19 cellular contexts compared by ENCODE assay signal in the genomic region with DNA sequence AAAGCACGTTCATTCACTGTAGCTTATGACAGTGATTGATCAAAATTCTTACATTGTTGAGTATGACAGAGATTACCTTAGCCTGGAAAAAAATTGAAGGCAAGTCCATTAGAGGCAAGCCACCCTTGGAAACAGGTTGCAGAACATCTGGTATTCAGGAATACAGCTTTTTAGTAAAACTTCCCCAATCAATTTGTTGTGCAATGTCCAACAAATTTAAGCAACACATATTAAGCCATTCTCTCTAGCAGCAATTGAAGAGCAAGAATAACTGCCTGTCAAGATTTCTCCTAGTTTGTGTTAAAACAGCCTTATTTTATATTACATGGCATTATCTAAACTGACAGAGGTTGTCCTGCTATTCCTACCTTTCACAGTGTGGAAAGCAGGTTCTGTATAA. TPM values are rescaled to one million over a fixed set of nuclear protein-coding genes. Genes with fewer than 3 reads are reported as not detected.
DNase-seq lines count a peak whose midpoint lies in the region; ATAC-seq and TF ChIP-seq lines count a peak whose summit lies in the region.
"Had no signal": no experiment of that assay in that cellular context is flagged by ENCODE, and none has a peak within 500 bp of the region (broad histone marks: within the 10 kb centered on the region; RNA-seq: fewer than 3 reads in every experiment).

No MANE protein-coding gene starts in this region.

- H3K4me2 ChIP-seq in GM23338 = no peak overlapping the region

- peak in 1 of 2 donors; percentile 14 for TF ChIP-seq RAD21 in liver (IDR thresholded peaks at IDR 0.05)

- no peak overlapping the region for H3K4me3 Mint-ChIP-seq in GM23338
- H3K4me3 Mint-ChIP-seq: B cell; CD8-positive, alpha-beta T cell; H9 had no signal

- WGBS in liver = 47% methylated on average over 1 of the region's 1 CpG

- no peak for TF ChIP-seq POLR2A in NB4 (IDR thresholded peaks at IDR 0.05; ENCODE audit: extremely low read depth, insufficient read length)

- H3K9me3 Mint-ChIP-seq in GM23338 = no peaks in the 10 kb centered on the region
- H3K9me3 Mint-ChIP-seq: CD8-positive, alpha-beta T cell; H9 had no signal

- intact Hi-C loops in tibial artery (cut with DNase I; ENCODE audit: low total_unique reads) = no loop called here

- H3K9me2 ChIP-seq in GM23338 (ENCODE audit: insufficient read depth) = 0 out of 2 replicates have a peak, but pooled peaks cover 2% of the 10 kb centered on the region

- H3K4me3 ChIP-seq in GM23338 (no peak overlapping the region), NB4 (ENCODE audit: low read depth, low read length) (no peak overlapping the region), liver (ENCODE audit: low read depth in 1 of 3, low read length in 3 of 3) (no peak overlapping the region), tibial artery (no peak overlapping the region)
- H3K4me3 ChIP-seq: SJCRH30 had no signal

- ATAC-seq in GM23338 = no peak
- ATAC-seq in GM19035 (IDR thresholded peaks at IDR 0.05; ENCODE audit: unreplicated experiment) = no peak
- ATAC-seq: CD8-positive, alpha-beta T cell had no signal

- peaks cover 4% of the 10 kb centered on the region for H4K20me1 ChIP-seq in GM23338 (replicated peaks; ENCODE audit: insufficient read depth)

- H3F3A ChIP-seq in GM23338 (replicated peaks; ENCODE audit: low read depth) = peaks cover 7% of the 10 kb centered on the region; the same call in 1 of the 2 replicates

- peaks cover 2% of the 10 kb centered on the region for H3K27me3 Mint-ChIP-seq in GM23338 (ENCODE audit: insufficient read depth, low read depth, poor library complexity)
- H3K27me3 Mint-ChIP-seq: B cell had no signal

- H3K79me2 ChIP-seq in GM23338 (replicated peaks; ENCODE audit: insufficient read depth) = peaks cover 6% of the 10 kb centered on the region

- H3K4me1 ChIP-seq in GM23338 (ENCODE audit: insufficient read depth) = peaks cover 14% of the 10 kb centered on the region
- peaks cover 3 to 13% (median 8%) of the 10 kb centered on the region in 4 donors for H3K4me1 ChIP-seq in liver (ENCODE audit: control insufficient read depth in 4 of 4, insufficient read depth in 4 of 4, low read length in 3 of 4)
- no peaks in the 10 kb centered on the region for H3K4me1 ChIP-seq in tibial artery
- H3K4me1 ChIP-seq: SJCRH30 had no signal

- H3K27ac ChIP-seq in GM23338 (ENCODE audit: low read depth) (peak overlapping the region; percentile 9; the same call in 1 of the 2 replicates), VCaP (peak overlapping the region; percentile 68), liver (ENCODE audit: low read depth in 1 of 2, low read length in 2 of 2) (no peak overlapping the region), tibial artery (no peak overlapping the region)
- H3K27ac ChIP-seq: SJCRH30 had no signal

- H3K4me1 Mint-ChIP-seq in GM23338 = peaks cover 10% of the 10 kb centered on the region

- DNase-seq in GM23338 (ENCODE audit: low spot score) = no peak
- DNase-seq in NB4 (ENCODE audit: low read depth) = peak; percentile 60
- DNase-seq in tibial artery = no peak
- DNase-seq in kidney tubule cell (ENCODE audit: low spot score) = no peak
- DNase-seq in NCI-H128 (lab: John Stamatoyannopoulos, UW; ENCODE audit: unreplicated experiment) = no peak
- DNase-seq: ACHN; CD8-positive, alpha-beta T cell; H9; NCI-H1092 treated with DMSO at 0.1 percent for 48 hours; NCI-H1694 treated with DMSO at 0.1 percent for 48 hours; NCI-H226; NCI-H526; RPMI8226; SJCRH30; SW 1271 had no signal

- H3K27ac Mint-ChIP-seq in GM23338 = no peak overlapping the region
- H3K27ac Mint-ChIP-seq: B cell; CD8-positive, alpha-beta T cell; H9 had no signal

- H3K9me3 ChIP-seq in liver (ENCODE audit: control insufficient read depth in 4 of 4, low read length in 3 of 4) (no peaks in the 10 kb centered on the region), tibial artery (no peaks in the 10 kb centered on the region)
- H3K9me3 ChIP-seq: SJCRH30 had no signal

- H3K36me3 Mint-ChIP-seq in GM23338 (ENCODE audit: low read depth) = no peaks in the 10 kb centered on the region; the same call in 2 of the 3 replicates

- H3K36me3 ChIP-seq in GM23338 (ENCODE audit: insufficient read depth) (no peaks in the 10 kb centered on the region), liver (ENCODE audit: control insufficient read depth in 4 of 4, insufficient read depth in 3 of 4, low read depth in 1 of 4, low read length in 3 of 4) (peaks cover 0 to 2% (median 0%) of the 10 kb centered on the region in 4 donors), tibial artery (peaks cover 0 to 3% (median under 1%) of the 10 kb centered on the region in 3 donors)

- H3K27me3 ChIP-seq in GM23338 (ENCODE audit: insufficient read depth) (no peaks in the 10 kb centered on the region), liver (ENCODE audit: control insufficient read depth in 4 of 4, insufficient read depth in 4 of 4, low read length in 3 of 4) (no peaks in the 10 kb centered on the region), tibial artery (no peaks in the 10 kb centered on the region)
- H3K27me3 ChIP-seq: SJCRH30 had no signal

- H3K9ac ChIP-seq in liver (ENCODE audit: low read depth in 1 of 2, low read length in 2 of 2) = no peak overlapping the region

- H2AFZ ChIP-seq in GM23338 = no peak overlapping the region

- TF ChIP-seq CTCF in GM23338 (conservative IDR thresholded peaks at IDR 0.05; ENCODE audit: low read depth in 2 of 2) = no peak
- TF ChIP-seq CTCF in NB4 (IDR thresholded peaks at IDR 0.05; ENCODE audit: low read depth, low read length) = no peak
- TF ChIP-seq CTCF in VCaP (conservative IDR thresholded peaks at IDR 0.05) = no peak
- no peak for TF ChIP-seq CTCF in liver (IDR thresholded peaks at IDR 0.05; ENCODE audit: low read depth, low read length, missing input control)
- no peak for TF ChIP-seq CTCF in tibial artery (IDR thresholded peaks at IDR 0.05)

TF ChIP-seq in GM23338, 12 proteins besides CTCF, POLR2A, EP300 and RAD21 (continues in another document):
- TF ChIP-seq ZNF331 (CRISPR knock-in tag; IDR thresholded peaks at IDR 0.05; ENCODE audit: low read depth) = no peak
- no peak for TF ChIP-seq EZH2phosphoT487 (IDR thresholded peaks at IDR 0.05; ENCODE audit: unreplicated experiment)
- TF ChIP-seq NANOG (IDR thresholded peaks at IDR 0.05; ENCODE audit: borderline replicate concordance) = no peak
- TF ChIP-seq, protein P1, sequence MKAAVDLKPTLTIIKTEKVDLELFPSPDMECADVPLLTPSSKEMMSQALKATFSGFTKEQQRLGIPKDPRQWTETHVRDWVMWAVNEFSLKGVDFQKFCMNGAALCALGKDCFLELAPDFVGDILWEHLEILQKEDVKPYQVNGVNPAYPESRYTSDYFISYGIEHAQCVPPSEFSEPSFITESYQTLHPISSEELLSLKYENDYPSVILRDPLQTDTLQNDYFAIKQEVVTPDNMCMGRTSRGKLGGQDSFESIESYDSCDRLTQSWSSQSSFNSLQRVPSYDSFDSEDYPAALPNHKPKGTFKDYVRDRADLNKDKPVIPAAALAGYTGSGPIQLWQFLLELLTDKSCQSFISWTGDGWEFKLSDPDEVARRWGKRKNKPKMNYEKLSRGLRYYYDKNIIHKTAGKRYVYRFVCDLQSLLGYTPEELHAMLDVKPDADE (IDR thresholded peaks at IDR 0.05) = no peak
- TF ChIP-seq POLR2AphosphoS5 (IDR thresholded peaks at IDR 0.05; ENCODE audit: low read depth) = no peak
- TF ChIP-seq CREB1 (CRISPR knock-in tag; IDR thresholded peaks at IDR 0.05; ENCODE audit: low read depth) = no peak
- no peak for TF ChIP-seq ZNF114 (CRISPR knock-in tag; IDR thresholded peaks at IDR 0.05)

TF ChIP-seq in liver, 16 proteins besides CTCF, POLR2A, EP300 and RAD21:
- TF ChIP-seq FOXA2 (IDR thresholded peaks at IDR 0.05) (no peak), GABPA (IDR thresholded peaks at IDR 0.05 in 1 of 2, conservative IDR thresholded peaks at IDR 0.05 in 1 of 2) (no peak), HNF4A (conservative IDR thresholded peaks at IDR 0.05) (peak; percentile 34 to 38), YY1 (IDR thresholded peaks at IDR 0.05) (peak; percentile 24), TAF1 (conservative IDR thresholded peaks at IDR 0.05) (no peak), FOXA1 (IDR thresholded peaks at IDR 0.05) (no peak), EGR1 (IDR thresholded peaks at IDR 0.05; ENCODE audit: low read depth in 2 of 2) (no peak), NR2F2 (IDR thresholded peaks at IDR 0.05) (no peak), SP1 (IDR thresholded peaks at IDR 0.05) (no peak), HNF4G (IDR thresholded peaks at IDR 0.05) (no peak), RXRA (IDR thresholded peaks at IDR 0.05) (peak; percentile 18 to 22)
- TF ChIP-seq, protein P2, sequence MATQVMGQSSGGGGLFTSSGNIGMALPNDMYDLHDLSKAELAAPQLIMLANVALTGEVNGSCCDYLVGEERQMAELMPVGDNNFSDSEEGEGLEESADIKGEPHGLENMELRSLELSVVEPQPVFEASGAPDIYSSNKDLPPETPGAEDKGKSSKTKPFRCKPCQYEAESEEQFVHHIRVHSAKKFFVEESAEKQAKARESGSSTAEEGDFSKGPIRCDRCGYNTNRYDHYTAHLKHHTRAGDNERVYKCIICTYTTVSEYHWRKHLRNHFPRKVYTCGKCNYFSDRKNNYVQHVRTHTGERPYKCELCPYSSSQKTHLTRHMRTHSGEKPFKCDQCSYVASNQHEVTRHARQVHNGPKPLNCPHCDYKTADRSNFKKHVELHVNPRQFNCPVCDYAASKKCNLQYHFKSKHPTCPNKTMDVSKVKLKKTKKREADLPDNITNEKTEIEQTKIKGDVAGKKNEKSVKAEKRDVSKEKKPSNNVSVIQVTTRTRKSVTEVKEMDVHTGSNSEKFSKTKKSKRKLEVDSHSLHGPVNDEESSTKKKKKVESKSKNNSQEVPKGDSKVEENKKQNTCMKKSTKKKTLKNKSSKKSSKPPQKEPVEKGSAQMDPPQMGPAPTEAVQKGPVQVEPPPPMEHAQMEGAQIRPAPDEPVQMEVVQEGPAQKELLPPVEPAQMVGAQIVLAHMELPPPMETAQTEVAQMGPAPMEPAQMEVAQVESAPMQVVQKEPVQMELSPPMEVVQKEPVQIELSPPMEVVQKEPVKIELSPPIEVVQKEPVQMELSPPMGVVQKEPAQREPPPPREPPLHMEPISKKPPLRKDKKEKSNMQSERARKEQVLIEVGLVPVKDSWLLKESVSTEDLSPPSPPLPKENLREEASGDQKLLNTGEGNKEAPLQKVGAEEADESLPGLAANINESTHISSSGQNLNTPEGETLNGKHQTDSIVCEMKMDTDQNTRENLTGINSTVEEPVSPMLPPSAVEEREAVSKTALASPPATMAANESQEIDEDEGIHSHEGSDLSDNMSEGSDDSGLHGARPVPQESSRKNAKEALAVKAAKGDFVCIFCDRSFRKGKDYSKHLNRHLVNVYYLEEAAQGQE (IDR thresholded peaks at IDR 0.05) = no peak

RNA-seq across cellular contexts. Expression of gene BCL2L13, which starts 37.0 kb away (rescaled TPM):
- total RNA-seq in GM23338 (2014; rRNA removed; shearing (Covaris generic)) = 29.7 and 32.3 TPM in 2 replicates
- polyA plus RNA-seq in GM23338 (2016; fragmentation: Nextera tagmentation; extraction: Ambion mirVana) (21.3 and 22.4 TPM in 2 replicates), liver (10 to 100 TPM; 22.3 to 23.4 TPM)
- total RNA-seq in liver = 10 to 100 TPM; 25.6 to 31.8 TPM

RNA-seq across cellular contexts. Expression of gene ATP6V1E1, which starts 47.0 kb away (rescaled TPM):
- 74.5 and 74.8 TPM in 2 replicates for total RNA-seq in GM23338 (2014; rRNA removed; shearing (Covaris generic))
- polyA plus RNA-seq in GM23338 (2016; fragmentation: Nextera tagmentation; extraction: Ambion mirVana) (81.7 and 82.9 TPM in 2 replicates), liver (10 to 100 TPM; 44.6 to 50.6 TPM)
- 10 to 100 TPM; 47.5 to 53.1 TPM for total RNA-seq in liver

Comparison
In these comparisons a context has a peak if more than half of its experiments do, and no peak if none do; other contexts are left out.
1. H3K27ac ChIP-seq: peak in GM23338 (single experiment) and VCaP (single experiment); none in liver (0 of 2) and tibial artery (0 of 2).